16 cellular contexts compared by ENCODE assay signal in genomic region chr5:150443242-150444075, GRCh38. TPM values are rescaled to one million over a fixed set of nuclear protein-coding genes. Genes with fewer than 3 reads are reported as not detected.
DNase-seq lines count a peak whose midpoint lies in the region; ATAC-seq, FAIRE-seq and TF ChIP-seq lines count a peak whose summit lies in the region.
"Had no signal": no experiment of that assay in that cellular context is flagged by ENCODE, and none has a peak within 500 bp of the region (broad histone marks: within the 10 kb centered on the region; RNA-seq: fewer than 3 reads in every experiment).

No MANE protein-coding gene starts in this region.

- H2BK5ac ChIP-seq in H1 (ENCODE audit: low read depth, low read length), result no peak overlapping the region

- CTCF ChIA-PET in Panc1 (lab: Charles Lee), result no interaction called here
- CTCF ChIA-PET in H1 (lab: Charles Lee; ENCODE audit: partially characterized antibody), result interaction anchor here (1.0 to 14.1 kb wide), 4 partner anchors 14 to 80 kb away, joined by 3 to 245 read pairs (median 4); no protein-coding TSS in a partner anchor
- CTCF ChIA-PET in OCI-LY7 (lab: Charles Lee; ENCODE audit: unreplicated experiment), result no interaction called here

- peaks cover 6% of the 10 kb centered on the region for H3K23me2 ChIP-seq in H1 (ENCODE audit: low read depth, low read length)

- FAIRE-seq in H1 (lab: Jason Lieb, UNC), result no peak

- ATAC-seq in Panc1, result peak; percentile 30; the same call in 1 of the 2 replicates
- ATAC-seq in HG03139 (IDR thresholded peaks at IDR 0.05; ENCODE audit: unreplicated experiment), result no peak

- no peak overlapping the region for H2BK12ac ChIP-seq in H1 (ENCODE audit: low read depth, low read length)

- no peak overlapping the region for H4K91ac ChIP-seq in H1 (replicated peaks; ENCODE audit: insufficient read length, low read length)

- H4K8ac ChIP-seq in H1 (ENCODE audit: extremely low read depth, insufficient read depth, low read length), result no peak overlapping the region

- 91% methylated on average over 15 of the region's 15 CpGs; no CpG with 5 or more reads in 1 of the 2 experiments for WGBS in H1 (ENCODE audit: extremely low coverage in 1 of 2, insufficient coverage in 1 of 2, insufficient read length in 1 of 2, insufficient replicate concordance in 2 of 2, low coverage in 1 of 2, low lambda C conversion rate in 2 of 2, missing lambda C conversion rate in 1 of 2), 2 experiments

- POLR2A ChIA-PET in Panc1 (lab: Charles Lee) (no interaction called here), H1 (lab: Charles Lee; ENCODE audit: partially characterized antibody) (interaction anchor here (0.8 to 7.7 kb wide), 31 partner anchors 8 to 117 kb away, joined by 3 to 70 read pairs (median 5); partner anchors contain the start of genes CD74 and RPS14), OCI-LY7 (lab: Charles Lee) (interaction anchor here (1.2 kb wide), 1 partner anchor 31 kb away, joined by 4 read pairs; the partner anchor contains the start of gene CD74)

- TF ChIP-seq POLR2A in H1 (IDR thresholded peaks at IDR 0.05; ENCODE audit: control extremely low read depth in 1 of 2, low read depth in 2 of 2, low read length in 2 of 2), result peak in 1 of 2 experiments; percentile 65; a peak in 1 of 3 replicates

- no peak overlapping the region for H3K56ac ChIP-seq in H1 (replicated peaks; ENCODE audit: insufficient read length, low read depth, low read length)

- H3K4ac ChIP-seq in H1 (replicated peaks; ENCODE audit: insufficient read length, low read depth, low read length), result no peak overlapping the region

- H3K27ac ChIP-seq in BLaER1 (no peak overlapping the region), Panc1 (ENCODE audit: low read length) (no peak overlapping the region), H1 (ENCODE audit: low read depth, low read length) (no peak overlapping the region), OCI-LY7 (ENCODE audit: low read depth, low read length, poor library complexity, severe bottlenecking) (no peak overlapping the region)

- no peak for TF ChIP-seq EP300 in H1 (IDR thresholded peaks at IDR 0.05; ENCODE audit: borderline replicate concordance in 1 of 2, low read depth in 2 of 2, low read length in 2 of 2)

- H3K79me1 ChIP-seq in H1 (ENCODE audit: low read depth, low read length), result peaks cover 4% of the 10 kb centered on the region

- TF ChIP-seq CTCF in Panc1 (IDR thresholded peaks at IDR 0.05), result no peak
- no peak for TF ChIP-seq CTCF in H1 (IDR thresholded peaks at IDR 0.05; ENCODE audit: control extremely low read depth in 1 of 3, insufficient read depth in 1 of 3, low read depth in 1 of 3, low read length in 3 of 3)
- no peak for TF ChIP-seq CTCF in OCI-LY7 (conservative IDR thresholded peaks at IDR 0.05; ENCODE audit: low read length)

- DNase-seq in D341Med (ENCODE audit: low spot score) (peak; percentile 55), Panc1 (ENCODE audit: low read depth, low spot score) (no peak), H1 (ENCODE audit: low read depth in 1 of 2, low spot score in 2 of 2) (no peak), posterior vena cava (ENCODE audit: low spot score) (no peak), OCI-LY7 (ENCODE audit: low spot score) (no peak), cortex of kidney (lab: John Stamatoyannopoulos, UW) (no peak)
- DNase-seq: activated gamma-delta T cell; central memory CD4-positive, alpha-beta T cell; DMS153; NCI-H1417 treated with DMSO at 0.1 percent for 48 hours; NCI-H510A treated with DMSO at 0.1 percent for 48 hours; SIG-M5 had no signal

- no peak overlapping the region for H2BK15ac ChIP-seq in H1 (ENCODE audit: low read length)

- intact Hi-C loops in Panc1 (cut with micrococcal nuclease; ENCODE audit: unreplicated experiment) (no loop called here), posterior vena cava (cut with DNase I) (no loop called here), OCI-LY7 (cut with micrococcal nuclease; ENCODE audit: unreplicated experiment) (no loop called here)

- no peak overlapping the region for H2BK20ac ChIP-seq in H1 (ENCODE audit: low read length)

- H3K27me3 ChIP-seq in BLaER1, result no peaks in the 10 kb centered on the region
- no peaks in the 10 kb centered on the region for H3K27me3 ChIP-seq in Panc1 (ENCODE audit: control insufficient read depth, insufficient read depth, low read length)
- H3K27me3 ChIP-seq in H1 (replicated peaks in 1 of 4; ENCODE audit: control insufficient read depth in 3 of 4, extremely low read depth in 1 of 4, insufficient read depth in 3 of 4, low read length in 3 of 4), result no peaks in the 10 kb centered on the region
- H3K27me3 ChIP-seq: tibial nerve had no signal

- H2AK5ac ChIP-seq in H1 (ENCODE audit: low read depth, low read length), result no peak overlapping the region

- H4K5ac ChIP-seq in H1 (ENCODE audit: insufficient read length, low read depth, low read length), result no peak overlapping the region

- H3K9me3 ChIP-seq in BLaER1 (no peaks in the 10 kb centered on the region), Panc1 (ENCODE audit: control insufficient read depth, insufficient read depth, low read depth, low read length) (no peaks in the 10 kb centered on the region), H1 (ENCODE audit: insufficient read depth in 2 of 2, low read depth in 1 of 2, low read length in 1 of 2) (no peaks in the 10 kb centered on the region), OCI-LY7 (ENCODE audit: low read length) (no peaks in the 10 kb centered on the region)
- H3K9me3 ChIP-seq: tibial nerve had no signal

- H3K18ac ChIP-seq in H1 (ENCODE audit: extremely low read depth, low read length), result no peak overlapping the region

- no TSS peak for BruUV-seq in Panc1 (replicated peaks; lab: Mats Ljungman, UMichigan)
- BruUV-seq in OCI-LY7 (replicated peaks; lab: Mats Ljungman, UMichigan), result no TSS peak

- in situ Hi-C loops in Panc1 (cut with HindIII; ENCODE audit: low pct_unique_long_range_greater_than_20kb, low sequenced_read_pairs), result no loop called here

- no peak overlapping the region for H3K14ac ChIP-seq in H1 (ENCODE audit: insufficient read length)

- H3K9ac ChIP-seq in BLaER1, result peak overlapping the region; percentile 23; the same call in 1 of the 2 replicates
- no peak overlapping the region for H3K9ac ChIP-seq in H1 (replicated peaks in 1 of 4; ENCODE audit: extremely low read depth in 1 of 4, low read depth in 3 of 4, low read length in 3 of 4)

- peak overlapping the region; percentile 20 for H3K4me2 ChIP-seq in BLaER1
- H3K4me2 ChIP-seq in H1 (ENCODE audit: insufficient read depth in 1 of 2, low read depth in 2 of 2, low read length in 2 of 2), result no peak overlapping the region
- H3K4me2 ChIP-seq in OCI-LY7 (ENCODE audit: low read length), result no peak overlapping the region
- H3K4me2 ChIP-seq: smooth muscle cell had no signal

- no peak overlapping the region for H2AFZ ChIP-seq in H1 (ENCODE audit: low read length)
- no peak overlapping the region for H2AFZ ChIP-seq in OCI-LY7 (ENCODE audit: low read length)

- H4K20me1 ChIP-seq in BLaER1, result peaks cover 78% of the 10 kb centered on the region
- peaks cover 17 to 28% of the 10 kb centered on the region in 2 experiments for H4K20me1 ChIP-seq in H1 (replicated peaks in 1 of 2; ENCODE audit: control insufficient read depth in 1 of 2, insufficient read depth in 2 of 2, low read length in 2 of 2)
- H4K20me1 ChIP-seq in OCI-LY7 (ENCODE audit: insufficient read depth, low read length), result peaks cover 24% of the 10 kb centered on the region

- H3K79me2 ChIP-seq in H1 (ENCODE audit: control insufficient read depth in 1 of 2, insufficient read depth in 2 of 2, low read length in 2 of 2) (peaks cover 8 to 24% of the 10 kb centered on the region in 2 experiments), OCI-LY7 (ENCODE audit: insufficient read depth, low read depth, low read length) (peaks cover 24% of the 10 kb centered on the region)

- H3K36me3 ChIP-seq in BLaER1, result peaks cover 66% of the 10 kb centered on the region
- peaks cover 33% of the 10 kb centered on the region for H3K36me3 ChIP-seq in Panc1 (ENCODE audit: control insufficient read depth, insufficient read depth, low read length)
- H3K36me3 ChIP-seq in H1 (ENCODE audit: control insufficient read depth in 2 of 4, insufficient read depth in 4 of 4, low read length in 3 of 4), result peaks cover 44 to 55% (median 49%) of the 10 kb centered on the region in 4 experiments
- H3K36me3 ChIP-seq in OCI-LY7 (ENCODE audit: insufficient read depth, low read length), result peaks cover 63% of the 10 kb centered on the region

- no peaks in the 10 kb centered on the region for H3K9me2 ChIP-seq in OCI-LY7 (ENCODE audit: insufficient read depth, low read length)

- no peak overlapping the region for H3K4me3 ChIP-seq in BLaER1
- no peak overlapping the region for H3K4me3 ChIP-seq in Panc1 (ENCODE audit: low read depth in 2 of 2, low read length in 2 of 2)
- H3K4me3 ChIP-seq in H1 (ENCODE audit: extremely low read depth in 1 of 4, insufficient read depth in 2 of 4, low read depth in 3 of 4, low read length in 4 of 4), result no peak overlapping the region
- no peak overlapping the region for H3K4me3 ChIP-seq in OCI-LY7 (ENCODE audit: low read depth, low read length, poor library complexity, severe bottlenecking)
- H3K4me3 ChIP-seq: smooth muscle cell, tibial nerve had no signal

- TF ChIP-seq RAD21 in H1 (IDR thresholded peaks at IDR 0.05 in 1 of 2, conservative IDR thresholded peaks at IDR 0.05 in 1 of 2; ENCODE audit: low read depth in 2 of 2, low read length in 2 of 2), result no peak

- H3K4me1 ChIP-seq in BLaER1 (peaks cover 70% of the 10 kb centered on the region), Panc1 (ENCODE audit: control insufficient read depth, insufficient read depth, low read length) (peaks cover 28% of the 10 kb centered on the region), H1 (replicated peaks in 1 of 4; ENCODE audit: control insufficient read depth in 3 of 4, insufficient read depth in 4 of 4, low read length in 3 of 4) (peaks cover 3 to 12% (median 8%) of the 10 kb centered on the region in 4 experiments), OCI-LY7 (ENCODE audit: insufficient read depth, low read length, poor library complexity, severe bottlenecking) (peaks cover 20% of the 10 kb centered on the region)

- no peak overlapping the region for H3K23ac ChIP-seq in H1 (ENCODE audit: insufficient read length)

- no peak overlapping the region for H2BK120ac ChIP-seq in H1 (replicated peaks; ENCODE audit: low read depth, low read length)

RNA-seq across cellular contexts. Expression of gene RPS14, which starts 6.1 kb away (rescaled TPM):
- total RNA-seq in Panc1 (2021; ENCODE audit: unreplicated experiment), result 1,959 TPM
- 1,891 TPM for polyA plus RNA-seq in Panc1 (2012; ENCODE audit: insufficient read length)
- 2,548 and 2,599 TPM in 2 replicates for total RNA-seq in H1 (2021; fragmentation: NEBNext Ultra II Directional; extraction: Animal tissue kit (Norgen Biotek cat#: 25700))
- 5,579 and 6,423 TPM in 2 replicates for polyA plus RNA-seq in H1 (2011; rRNA removed)
- polyA plus RNA-seq in H1 (2011; cell fraction: cytosol; rRNA removed), result 6,153 TPM
- 2,076 TPM for polyA plus RNA-seq in H1 (2011; cell fraction: nucleus; rRNA removed)
- 3,315 to 4,827 TPM (median 4,072 TPM) in 4 replicates for polyA plus RNA-seq in H1 (2012, experiment 1 of 2)
- polyA plus RNA-seq in H1 (2012, experiment 2 of 2), result 7,349 TPM
- 3,849 TPM for polyA plus RNA-seq in H1 (2013, experiment 1 of 2)
- polyA plus RNA-seq in H1 (2013, experiment 2 of 2), result 4,074 TPM
- 913 and 940 TPM in 2 replicates for polyA minus RNA-seq in H1 (2011; rRNA and poly(A)+ RNA removed)
- polyA minus RNA-seq in H1 (2011; cell fraction: cytosol; rRNA and poly(A)+ RNA removed), result 455 TPM
- 375 TPM for polyA minus RNA-seq in H1 (2011; cell fraction: nucleus; rRNA and poly(A)+ RNA removed)
- 1,000 to 10,000 TPM; 1,337 to 1,411 TPM for total RNA-seq in posterior vena cava
- 2,281 and 2,351 TPM in 2 replicates for total RNA-seq in OCI-LY7 (2014; rRNA removed; shearing (Covaris generic))
- total RNA-seq in OCI-LY7 (2022), result 2,284 and 2,304 TPM in 2 replicates

RNA-seq across cellular contexts. Expression of gene CD74, which starts 30.7 kb away (rescaled TPM):
- 12.7 TPM for total RNA-seq in Panc1 (2021; ENCODE audit: unreplicated experiment)
- 6.5 TPM for polyA plus RNA-seq in Panc1 (2012; ENCODE audit: insufficient read length)
- 45.9 and 48.6 TPM in 2 replicates for total RNA-seq in H1 (2021; fragmentation: NEBNext Ultra II Directional; extraction: Animal tissue kit (Norgen Biotek cat#: 25700))
- 61.0 and 61.8 TPM in 2 replicates for polyA plus RNA-seq in H1 (2011; rRNA removed)
- 32.2 TPM for polyA plus RNA-seq in H1 (2011; cell fraction: cytosol; rRNA removed)
- polyA plus RNA-seq in H1 (2011; cell fraction: nucleus; rRNA removed), result 47.9 TPM
- polyA plus RNA-seq in H1 (2012, experiment 1 of 2), result 52.7 to 98.5 TPM (median 93.0 TPM) in 4 replicates
- 84.1 TPM for polyA plus RNA-seq in H1 (2012, experiment 2 of 2)
- polyA plus RNA-seq in H1 (2013, experiment 1 of 2), result 152 TPM
- 192 TPM for polyA plus RNA-seq in H1 (2013, experiment 2 of 2)
- polyA minus RNA-seq in H1 (2011; rRNA and poly(A)+ RNA removed), result 25.9 and 26.9 TPM in 2 replicates
- polyA minus RNA-seq in H1 (2011; cell fraction: cytosol; rRNA and poly(A)+ RNA removed), result 37.9 TPM
- 26.2 TPM for polyA minus RNA-seq in H1 (2011; cell fraction: nucleus; rRNA and poly(A)+ RNA removed)
- total RNA-seq in posterior vena cava, result 100 to 1,000 TPM; 279 to 566 TPM
- total RNA-seq in OCI-LY7 (2014; rRNA removed; shearing (Covaris generic)), result 2,446 and 3,686 TPM in 2 replicates
- total RNA-seq in OCI-LY7 (2022), result 1,759 and 1,769 TPM in 2 replicates
